ENCODE assay signal across 8 cellular contexts in genomic region chr17:15257316-15257925, GRCh38. TPM values are rescaled to one million over a fixed set of nuclear protein-coding genes. Genes with fewer than 3 reads are reported as not detected.
A peak's percentile ranks its signal among the peaks of the same experiment; 100 is the strongest.
DNase-seq lines count a peak whose midpoint lies in the region; ATAC-seq and TF ChIP-seq lines count a peak whose summit lies in the region.

No MANE protein-coding gene starts in this region.

- no peak overlapping the region for H2BK120ac ChIP-seq in trophoblast cell (ENCODE audit: insufficient read depth, low read length, poor library complexity)

- no peaks in the 10 kb centered on the region for H3K36me3 Mint-ChIP-seq in activated naive CD4-positive, alpha-beta T cell treated with anti-CD3 and anti-CD28 coated beads, Interleukin-2, amount 10 ng/mL, durations not matched to agents 7 days and 5 days

- H2BK12ac ChIP-seq in trophoblast cell (ENCODE audit: low read length): no peak overlapping the region

- peak overlapping the region; percentile 18 for H3K4me2 ChIP-seq in trophoblast cell (ENCODE audit: low read length)

- peak; percentile 65 for ATAC-seq in GM19397 (IDR thresholded peaks at IDR 0.05; ENCODE audit: unreplicated experiment)

- H3K27me3 Mint-ChIP-seq in activated naive CD4-positive, alpha-beta T cell treated with anti-CD3 and anti-CD28 coated beads, Interleukin-2, amount 10 ng/mL, durations not matched to agents 7 days and 5 days: peaks cover 69% of the 10 kb centered on the region

- H3K9me3 Mint-ChIP-seq in activated naive CD4-positive, alpha-beta T cell treated with anti-CD3 and anti-CD28 coated beads, Interleukin-2, amount 10 ng/mL, durations not matched to agents 7 days and 5 days: no peaks in the 10 kb centered on the region

- CTCF ChIA-PET in activated naive CD4-positive, alpha-beta T cell treated with anti-CD3 and anti-CD28 coated beads, Interleukin-2, amount 10 ng/mL, durations not matched to agents 7 days and 5 days (lab: Charles Lee): interaction anchor here (0.6 to 4.6 kb wide), 9 partner anchors 9 to 269 kb away, joined by 3 to 62 read pairs (median 3); no protein-coding TSS in a partner anchor

- intact Hi-C loops in head of caudate nucleus (cut with DNase I): no loop called here
- intact Hi-C loops in vagina (cut with DNase I): no loop called here

- H2AFZ ChIP-seq in trophoblast cell (ENCODE audit: insufficient read depth, low read length, poor library complexity): no peak overlapping the region

- H2BK5ac ChIP-seq in trophoblast cell (ENCODE audit: low read depth, low read length, poor library complexity): no peak overlapping the region

- peaks cover 20% of the 10 kb centered on the region for H3K4me1 Mint-ChIP-seq in activated naive CD4-positive, alpha-beta T cell treated with anti-CD3 and anti-CD28 coated beads, Interleukin-2, amount 10 ng/mL, durations not matched to agents 7 days and 5 days

- peaks cover 7% of the 10 kb centered on the region for H3K79me2 ChIP-seq in trophoblast cell (ENCODE audit: control insufficient read depth, insufficient read depth, low read length, poor library complexity)

- H3K18ac ChIP-seq in trophoblast cell (ENCODE audit: low read length): no peak overlapping the region

- no peak overlapping the region for H2AK5ac ChIP-seq in trophoblast cell (ENCODE audit: low read length)

- no peak overlapping the region for H3K27ac ChIP-seq in trophoblast cell (ENCODE audit: low read depth, low read length)
- H3K27ac ChIP-seq in vagina: peak overlapping the region; percentile 90

- peaks cover 11% of the 10 kb centered on the region for H3K79me1 ChIP-seq in trophoblast cell (ENCODE audit: low read length)

- H3K36me3 ChIP-seq in trophoblast cell (ENCODE audit: control insufficient read depth in 1 of 2, insufficient read depth in 2 of 2, low read length in 2 of 2): peaks cover 12 to 24% of the 10 kb centered on the region in 2 experiments
- H3K36me3 ChIP-seq in vagina: peaks cover 0 to 62% of the 10 kb centered on the region in 2 donors

- DNase-seq in CMK (ENCODE audit: low read depth) (peak; percentile 86), HPDE6-E6E7 (ENCODE audit: extremely low spot score) (peak; percentile 36), SHP77 treated with DMSO at 0.1 percent for 48 hours (lab: John Stamatoyannopoulos, UW) (peak; percentile 79), head of caudate nucleus (peak; percentile 83 to 98 (median 95)), trophoblast cell (peak; percentile 57 to 85), vagina (ENCODE audit: extremely low spot score in 2 of 2) (peak in 1 of 2 donors; percentile 88)
- DNase-seq in activated naive CD4-positive, alpha-beta T cell treated with anti-CD3 and anti-CD28 coated beads, Interleukin-2, amount 10 ng/mL, durations not matched to agents 7 days and 5 days: peak; percentile 72

- no peak overlapping the region for H3K23ac ChIP-seq in trophoblast cell (ENCODE audit: low read length)

- no peak overlapping the region for H3K4ac ChIP-seq in trophoblast cell (ENCODE audit: low read depth, low read length)

- no peak overlapping the region for H4K91ac ChIP-seq in trophoblast cell (ENCODE audit: low read depth, low read length)

- no peak overlapping the region for H3K4me3 Mint-ChIP-seq in activated naive CD4-positive, alpha-beta T cell treated with anti-CD3 and anti-CD28 coated beads, Interleukin-2, amount 10 ng/mL, durations not matched to agents 7 days and 5 days

- peaks cover 0 to 11% of the 10 kb centered on the region in 2 experiments for H3K4me1 ChIP-seq in trophoblast cell (ENCODE audit: control insufficient read depth in 1 of 2, insufficient read depth in 2 of 2, low read length in 2 of 2)
- peaks cover 79% of the 10 kb centered on the region for H3K4me1 ChIP-seq in vagina

- H3K9me3 ChIP-seq in trophoblast cell (ENCODE audit: insufficient read depth, low read depth, low read length) (no peaks in the 10 kb centered on the region), vagina (no peaks in the 10 kb centered on the region)

- WGBS in trophoblast cell (ENCODE audit: extremely low coverage, insufficient coverage, insufficient read length): no CpG with 5 or more reads among the region's 18 CpGs

- peak overlapping the region; percentile 49 for H3K27ac Mint-ChIP-seq in activated naive CD4-positive, alpha-beta T cell treated with anti-CD3 and anti-CD28 coated beads, Interleukin-2, amount 10 ng/mL, durations not matched to agents 7 days and 5 days

- H3K14ac ChIP-seq in trophoblast cell (ENCODE audit: low read length): no peak overlapping the region

- H4K12ac ChIP-seq in trophoblast cell (ENCODE audit: low read depth, low read length): no peak overlapping the region

- no peak overlapping the region for H4K8ac ChIP-seq in trophoblast cell (ENCODE audit: low read depth, low read length)

- TF ChIP-seq CTCF in vagina (IDR thresholded peaks at IDR 0.05): peak; percentile 58 to 95 (median 78)

- no peak overlapping the region for H3K4me3 ChIP-seq in trophoblast cell (ENCODE audit: low read depth, low read length)
- H3K4me3 ChIP-seq in vagina: peak overlapping the region; percentile 29 to 84

- H3K27me3 ChIP-seq in trophoblast cell (ENCODE audit: insufficient read depth, low read length) (no peaks in the 10 kb centered on the region), vagina (no peaks in the 10 kb centered on the region)

- no peak overlapping the region for H3K9ac ChIP-seq in trophoblast cell (ENCODE audit: low read length)

- TF ChIP-seq POLR2A in vagina (IDR thresholded peaks at IDR 0.05): no peak

RNA-seq across cellular contexts. Expression of gene PMP22, which starts 7.7 kb away (rescaled TPM):
- polyA plus RNA-seq in trophoblast cell (2013): 66.8 and 70.1 TPM in 2 replicates
- 246 TPM for total RNA-seq in vagina
